ENCODE assay signal across 17 cellular contexts in the genomic region with DNA sequence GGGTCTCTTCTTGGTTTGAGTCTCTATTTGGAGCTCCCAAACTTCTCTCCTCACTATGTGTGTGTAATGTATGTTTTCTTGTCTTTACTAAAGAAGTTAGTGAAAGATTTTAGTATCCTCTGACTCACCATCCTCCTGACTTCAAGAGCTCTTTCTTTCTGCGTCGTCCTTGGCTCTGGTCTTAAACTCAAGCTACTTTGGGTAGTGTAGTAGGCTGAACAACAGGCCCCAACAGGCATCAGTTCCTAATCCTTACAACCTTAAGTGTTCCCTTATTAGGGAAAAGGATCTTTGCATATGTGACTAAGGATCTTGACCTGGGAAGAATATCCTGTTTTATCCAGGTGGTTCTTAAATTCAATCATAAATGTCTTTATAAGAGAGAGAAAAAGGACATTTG.
DNase-seq lines count a peak whose midpoint lies in the region; ATAC-seq and TF ChIP-seq lines count a peak whose summit lies in the region.
"Had no signal": no experiment of that assay in that cellular context is flagged by ENCODE, and none has a peak within 500 bp of the region (broad histone marks: within the 10 kb centered on the region; RNA-seq: fewer than 3 reads in every experiment).

No MANE protein-coding gene starts in this region.

- H3K27ac Mint-ChIP-seq in nephron, result peak overlapping the region; percentile 88 to 95 (median 94)
- H3K27ac Mint-ChIP-seq: IgD-negative memory B cell had no signal

- DNase-seq in AG10803 (ENCODE audit: low read depth) (peak; percentile 21), RPMI7951 (ENCODE audit: low read depth) (peak; percentile 55), epithelial cell of esophagus (ENCODE audit: low read depth) (peak; percentile 93), NCI-H345 treated with DMSO at 0.1 percent for 48 hours (lab: John Stamatoyannopoulos, UW; ENCODE audit: unreplicated experiment) (no peak), OCI-M2 (lab: John Stamatoyannopoulos, UW; ENCODE audit: unreplicated experiment) (no peak), HPDE6-E6E7 (ENCODE audit: extremely low spot score) (no peak)
- DNase-seq: DMS 273 treated with DMSO at 0.1 percent for 48 hours, MV-4-11, NCI-H187 treated with DMSO at 0.1 percent for 48 hours, NCI-H774, PC-3 had no signal

- no peak for ATAC-seq in GM21786 (IDR thresholded peaks at IDR 0.05; ENCODE audit: unreplicated experiment)
- ATAC-seq: A549, PC-3 had no signal

- TF ChIP-seq CTCF in AG10803 (conservative IDR thresholded peaks at IDR 0.05; ENCODE audit: low read length) (no peak), epithelial cell of esophagus (IDR thresholded peaks at IDR 0.05; ENCODE audit: insufficient read depth, low read depth, low read length, missing control alignments) (no peak), nephron (IDR thresholded peaks at IDR 0.05; ENCODE audit: unreplicated experiment in 3 of 3) (no peak)

- H3K4me3 Mint-ChIP-seq in nephron, result no peak overlapping the region
- H3K4me3 Mint-ChIP-seq: IgD-negative memory B cell had no signal

- H3K27me3 Mint-ChIP-seq in nephron (ENCODE audit: low read depth), result no peaks in the 10 kb centered on the region

- H3K9me3 Mint-ChIP-seq in nephron, result peaks cover 4% of the 10 kb centered on the region

- no peaks in the 10 kb centered on the region for H3K36me3 Mint-ChIP-seq in nephron (ENCODE audit: low read depth)
- H3K36me3 Mint-ChIP-seq: IgD-negative memory B cell had no signal

- H3K4me3 ChIP-seq in AG10803 (ENCODE audit: low read length) (no peak overlapping the region), epithelial cell of esophagus (ENCODE audit: low read length) (no peak overlapping the region)
- H3K4me3 ChIP-seq: A549, HAP-1, SK-N-MC had no signal

- peaks cover 56% of the 10 kb centered on the region for H3K4me1 Mint-ChIP-seq in nephron

Comparison
In these comparisons a context has a peak if more than half of its experiments do, and no peak if none do; other contexts are left out.
1. DNase-seq: peak in AG10803 (single experiment), RPMI7951 (single experiment) and epithelial cell of esophagus (single experiment); none in NCI-H345 treated with DMSO at 0.1 percent for 48 hours (single experiment), OCI-M2 (single experiment) and HPDE6-E6E7 (single experiment).